In the genomic region with DNA sequence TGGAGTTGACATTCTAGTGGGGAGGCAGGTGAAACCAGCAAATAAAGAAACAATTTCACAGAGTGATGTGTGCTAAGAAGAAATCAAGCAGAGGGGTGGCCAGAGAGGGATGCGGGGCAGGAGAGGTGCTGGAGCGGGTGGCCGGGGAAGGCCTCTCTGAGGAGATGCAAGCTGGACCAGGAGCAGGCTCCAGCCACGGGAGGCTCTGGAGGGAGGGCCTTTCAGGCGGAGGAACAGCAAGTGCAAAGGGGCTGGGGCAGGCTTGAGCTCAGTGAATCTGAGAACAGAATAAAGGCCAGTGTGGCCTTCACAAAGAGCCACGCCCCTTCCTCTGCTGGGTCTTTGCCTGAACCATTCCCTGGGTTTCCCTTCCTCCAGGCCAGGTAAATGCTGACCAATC, we compare ENCODE assay signal across 1 cellular context.
TF ChIP-seq lines count a peak whose summit lies in the region.

No MANE protein-coding gene starts in this region.

TF ChIP-seq in HEK293, 187 proteins besides CTCF, POLR2A, EP300 and RAD21 (continued from another document):
- peak; percentile 89 for TF ChIP-seq ZNF623 (tag by site-specific recombination; IDR thresholded peaks at IDR 0.05)
